In the genomic region with DNA sequence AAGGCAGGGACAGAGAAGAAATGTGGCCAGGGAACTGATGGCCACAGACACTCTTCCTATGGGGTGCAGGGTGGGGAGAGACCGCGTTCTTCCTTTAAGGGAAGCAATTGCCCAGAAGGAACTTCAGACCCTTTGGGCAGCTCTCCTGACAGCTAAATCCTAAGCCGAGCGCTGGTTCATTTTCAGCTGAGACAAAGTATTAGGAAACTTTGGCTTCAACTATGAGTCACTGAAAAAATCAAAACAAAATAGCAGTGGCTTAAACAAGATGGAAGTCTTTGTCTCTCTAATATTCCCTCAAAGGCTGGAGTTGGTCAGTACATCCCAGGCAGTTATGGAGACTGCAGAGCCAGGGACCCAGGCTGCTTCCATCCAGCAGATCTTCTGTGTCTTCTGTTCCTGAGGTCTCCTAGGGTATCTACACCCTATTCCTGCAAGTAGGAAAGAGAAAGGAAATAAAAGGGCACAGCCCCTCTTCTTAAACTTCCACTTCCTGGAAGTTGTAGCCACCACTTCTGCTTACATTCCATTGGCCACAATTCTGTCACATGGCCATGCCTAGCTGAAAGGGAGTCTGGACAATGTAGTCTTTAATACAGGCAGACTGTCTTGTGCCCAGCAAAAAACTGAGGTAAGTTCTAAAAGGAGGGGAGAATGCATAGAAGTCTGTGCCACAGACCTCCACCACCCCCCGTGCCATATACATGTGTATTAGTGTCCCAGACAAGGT, we compare ENCODE assay signal across 10 cellular contexts.
DNase-seq lines count a peak whose midpoint lies in the region; FAIRE-seq and TF ChIP-seq lines count a peak whose summit lies in the region.
"Had no signal": no experiment of that assay in that cellular context is flagged by ENCODE, and none has a peak within 500 bp of the region (broad histone marks: within the 10 kb centered on the region; RNA-seq: fewer than 3 reads in every experiment).

No MANE protein-coding gene starts in this region.

- H3K4me3 ChIP-seq in OCI-LY7 (ENCODE audit: low read depth, low read length, poor library complexity, severe bottlenecking) (no peak overlapping the region), small intestine (ENCODE audit: low read depth in 1 of 2, low read length in 2 of 2) (no peak overlapping the region), SJCRH30 (no peak overlapping the region)

- no peak for TF ChIP-seq CTCF in OCI-LY7 (conservative IDR thresholded peaks at IDR 0.05; ENCODE audit: low read length)

- BruUV-seq in OCI-LY7 (replicated peaks; lab: Mats Ljungman, UMichigan) = no TSS peak

- no peaks in the 10 kb centered on the region for H3K9me2 ChIP-seq in OCI-LY7 (ENCODE audit: insufficient read depth, low read length)

- POLR2A ChIA-PET in OCI-LY7 (lab: Charles Lee) = no interaction called here

- H3K79me2 ChIP-seq in OCI-LY7 (ENCODE audit: insufficient read depth, low read depth, low read length) = no peaks in the 10 kb centered on the region

- no peaks in the 10 kb centered on the region for H4K20me1 ChIP-seq in OCI-LY7 (ENCODE audit: insufficient read depth, low read length)

- intact Hi-C loops in OCI-LY7 (cut with micrococcal nuclease; ENCODE audit: unreplicated experiment) = no loop called here

- CTCF ChIA-PET in OCI-LY7 (lab: Charles Lee; ENCODE audit: unreplicated experiment) = no interaction called here

- peak overlapping the region; percentile 48; the same call in 1 of the 2 replicates for H2AFZ ChIP-seq in OCI-LY7 (ENCODE audit: low read length)

- no peaks in the 10 kb centered on the region for H3K36me3 ChIP-seq in OCI-LY7 (ENCODE audit: insufficient read depth, low read length)
- H3K36me3 ChIP-seq in small intestine (ENCODE audit: control insufficient read depth in 2 of 2, insufficient read depth in 2 of 2, low read length in 2 of 2) = no peaks in the 10 kb centered on the region
- H3K36me3 ChIP-seq in SJCRH30 = no peaks in the 10 kb centered on the region

- no peak overlapping the region for H3K27ac ChIP-seq in OCI-LY7 (ENCODE audit: low read depth, low read length, poor library complexity, severe bottlenecking)
- no peak overlapping the region for H3K27ac ChIP-seq in small intestine (ENCODE audit: low read depth in 1 of 2, low read length in 1 of 2)
- H3K27ac ChIP-seq in SJCRH30 = no peak overlapping the region

- peak; percentile 34 for DNase-seq in Daoy (ENCODE audit: low read depth)
- peak; percentile 40 for DNase-seq in OCI-LY7 (ENCODE audit: low spot score)
- DNase-seq in dedifferentiated amniotic fluid mesenchymal stem cell (ENCODE audit: extremely low spot score) = peak; percentile 24
- DNase-seq in renal cortical epithelial cell (ENCODE audit: low read depth) = peak; percentile 68
- no peak for DNase-seq in small intestine
- DNase-seq in UCSD-AML1 (lab: John Stamatoyannopoulos, UW; ENCODE audit: unreplicated experiment) = no peak
- DNase-seq in SJCRH30 = no peak
- no peak for DNase-seq in SIG-M5 (lab: John Stamatoyannopoulos, UW)
- DNase-seq: stimulated activated CD8-positive, alpha-beta memory T cell treated with anti-CD3 and anti-CD28 coated beads, Interleukin-4, amount 100 ng/mL, for 48 hours had no signal

- FAIRE-seq in small intestine (lab: Jason Lieb, UNC) = no peak
- FAIRE-seq: RCC 7860 had no signal

- 90 to 95% (median 95%) methylated on average over 5 of the region's 5 CpGs for WGBS in small intestine, 3 donors

- peaks cover 7% of the 10 kb centered on the region; the same call in 1 of the 2 replicates for H3K9me3 ChIP-seq in OCI-LY7 (ENCODE audit: low read length)
- no peaks in the 10 kb centered on the region for H3K9me3 ChIP-seq in small intestine (ENCODE audit: control insufficient read depth, low read depth)
- no peaks in the 10 kb centered on the region for H3K9me3 ChIP-seq in SJCRH30 (replicated peaks)

- peaks cover 13% of the 10 kb centered on the region for H3K4me1 ChIP-seq in OCI-LY7 (ENCODE audit: insufficient read depth, low read length, poor library complexity, severe bottlenecking)
- peaks cover 0 to 3% of the 10 kb centered on the region in 2 donors for H3K4me1 ChIP-seq in small intestine (ENCODE audit: control insufficient read depth in 2 of 2, insufficient read depth in 1 of 2, low read depth in 1 of 2, low read length in 1 of 2)
- H3K4me1 ChIP-seq in SJCRH30 = peaks cover 11% of the 10 kb centered on the region; the same call in 1 of the 2 replicates

- no peak overlapping the region for H3K4me2 ChIP-seq in OCI-LY7 (ENCODE audit: low read length)

- H3K27me3 ChIP-seq in small intestine (ENCODE audit: control insufficient read depth in 2 of 2, insufficient read depth in 2 of 2, low read length in 2 of 2) (no peaks in the 10 kb centered on the region), SJCRH30 (no peaks in the 10 kb centered on the region)

Comparison
In these comparisons a context has a peak if more than half of its experiments do, and no peak if none do; other contexts are left out.
1. DNase-seq: peak in Daoy (single experiment), OCI-LY7 (single experiment), dedifferentiated amniotic fluid mesenchymal stem cell (single experiment) and renal cortical epithelial cell (single experiment); none in small intestine (single experiment), UCSD-AML1 (single experiment), SJCRH30 (0 of 2) and SIG-M5 (single experiment).